ENCODE assay signal across 8 cellular contexts in the genomic region with DNA sequence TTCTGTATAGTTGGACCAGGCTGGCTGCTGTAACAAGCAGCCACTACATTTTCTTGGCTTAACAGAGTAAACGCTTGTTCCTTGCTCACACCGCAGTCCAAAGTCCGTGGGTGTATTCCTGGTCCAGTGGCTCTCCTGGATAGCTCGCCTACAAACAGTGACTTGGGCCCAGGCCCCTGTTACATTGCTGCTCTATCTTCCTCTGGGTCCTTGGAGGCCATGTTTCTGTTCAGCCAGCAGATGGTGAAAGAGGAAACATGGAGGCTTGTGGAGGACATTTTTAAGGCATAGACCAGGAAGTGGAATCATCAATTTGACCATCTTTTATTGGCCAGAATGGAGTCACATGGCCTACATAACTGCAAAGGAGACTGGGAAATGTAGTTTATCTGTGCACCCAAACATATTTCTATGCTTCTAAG. TPM values are rescaled to one million over a fixed set of nuclear protein-coding genes. Genes with fewer than 3 reads are reported as not detected.
A peak's percentile ranks its signal among the peaks of the same experiment; 100 is the strongest.
DNase-seq lines count a peak whose midpoint lies in the region; ATAC-seq and TF ChIP-seq lines count a peak whose summit lies in the region.

No MANE protein-coding gene starts in this region.

- CTCF ChIA-PET in GM10248 (lab: Yijun Ruan, JAX), result no interaction called here

- H3K4me3 ChIP-seq in dorsolateral prefrontal cortex, result peak overlapping the region in 10 of 59 donors; percentile 4 to 51 (median 22)

- ATAC-seq in GM18519 (IDR thresholded peaks at IDR 0.05; ENCODE audit: low FRiP score, unreplicated experiment) (no peak), sciatic nerve (no peak), HG03432 (IDR thresholded peaks at IDR 0.05; ENCODE audit: unreplicated experiment) (no peak)

- no peak overlapping the region for H3K27ac ChIP-seq in dorsolateral prefrontal cortex

- TF ChIP-seq CTCF in GM10248 (IDR thresholded peaks at IDR 0.05; ENCODE audit: control extremely low read depth, extremely low read depth, low read depth, missing control alignments) (no peak), dorsolateral prefrontal cortex (IDR thresholded peaks at IDR 0.05 in 54 of 56, conservative IDR thresholded peaks at IDR 0.05 in 2 of 56; ENCODE audit: low read depth in 1 of 56, partially characterized antibody in 56 of 56) (peak in 1 of 56 donors; percentile 10)

- peak; percentile 34 for DNase-seq in GM10248 (ENCODE audit: extremely low spot score)
- peak; percentile 80 for DNase-seq in MV-4-11 (lab: John Stamatoyannopoulos, UW)
- DNase-seq in astrocyte of the hippocampus (ENCODE audit: low read depth, low spot score), result peak; percentile 30
- DNase-seq in middle frontal gyrus (ENCODE audit: extremely low spot score, low spot score), result peak; percentile 19
- DNase-seq in sciatic nerve (ENCODE audit: low spot score), result no peak
- DNase-seq in dorsolateral prefrontal cortex, result no peak

- POLR2A ChIA-PET in GM10248 (lab: Yijun Ruan, JAX), result no interaction called here

- no peaks in the 10 kb centered on the region for H3K27me3 ChIP-seq in dorsolateral prefrontal cortex

- intact Hi-C loops in sciatic nerve (cut with DNase I) (loop anchor here (5.0 kb wide), 1 partner anchor 1344 kb away; no protein-coding TSS in a partner anchor), dorsolateral prefrontal cortex (cut with DNase I) (no loop called here)

RNA-seq across cellular contexts. Expression of a gene that starts 55.1 kb away (rescaled TPM):
- total RNA-seq in sciatic nerve (0.58 TPM), dorsolateral prefrontal cortex (10 to 100 TPM in 41 of 120 experiments, 1 to 10 TPM in 79; 2.8 to 17.6 (median 8.8) TPM)

Comparison
In these comparisons a context has a peak if more than half of its experiments do, and no peak if none do; other contexts are left out.
1. DNase-seq: peak in GM10248 (single experiment), MV-4-11 (single experiment), astrocyte of the hippocampus (single experiment) and middle frontal gyrus (single experiment); none in sciatic nerve (single experiment) and dorsolateral prefrontal cortex (0 of 10).